Comparison of ENCODE assay signal across 8 cellular contexts in the genomic region with DNA sequence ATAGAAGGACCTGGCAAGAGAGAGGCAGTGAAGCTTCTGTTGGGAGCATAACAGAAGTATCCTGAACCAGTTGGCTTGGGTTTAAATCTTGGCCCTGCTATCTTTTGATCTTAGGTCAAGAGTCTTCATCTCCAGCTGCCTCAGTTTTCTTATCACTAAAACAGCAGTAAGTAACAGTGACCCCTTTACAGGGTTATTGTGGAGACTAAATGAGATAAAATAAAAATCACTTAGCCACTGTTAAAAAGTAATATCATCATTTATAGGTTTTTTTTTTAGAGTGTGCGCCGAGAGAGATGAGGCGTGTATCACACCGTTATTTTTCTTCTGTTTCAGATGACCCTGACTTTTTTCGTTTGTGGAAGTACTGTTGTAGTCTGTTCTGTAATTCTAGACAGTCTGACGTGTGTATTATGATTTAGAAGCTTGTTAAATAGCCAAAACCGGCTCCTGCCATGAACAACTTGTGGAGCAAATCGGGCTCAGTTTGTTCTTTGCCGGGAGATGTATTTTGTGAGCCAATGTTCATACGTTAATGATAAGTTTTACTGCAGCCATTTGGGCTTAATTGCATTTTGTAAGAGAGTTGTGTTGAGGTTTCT. TPM values are rescaled to one million over a fixed set of nuclear protein-coding genes. Genes with fewer than 3 reads are reported as not detected.
DNase-seq lines count a peak whose midpoint lies in the region; ATAC-seq and TF ChIP-seq lines count a peak whose summit lies in the region.

No MANE protein-coding gene starts in this region.

- peak overlapping the region; percentile 98 for H3K4me3 ChIP-seq in brain microvascular endothelial cell (ENCODE audit: low read depth, low read length)
- peak overlapping the region; percentile 61 for H3K4me3 ChIP-seq in urinary bladder (ENCODE audit: low read depth, low read length)

- H3K36me3 ChIP-seq in brain microvascular endothelial cell (replicated peaks): peaks cover 16% of the 10 kb centered on the region
- no peaks in the 10 kb centered on the region for H3K36me3 ChIP-seq in urinary bladder (ENCODE audit: insufficient read depth)

- peak overlapping the region; percentile 92 for H3K4me3 Mint-ChIP-seq in activated naive CD4-positive, alpha-beta T cell treated with anti-CD3 and anti-CD28 coated beads, Interleukin-2, amount 50 U/mL, for 24 hours
- H3K4me3 Mint-ChIP-seq in memory B cell: peak overlapping the region; percentile 99

- H3K9me3 Mint-ChIP-seq in activated naive CD4-positive, alpha-beta T cell treated with anti-CD3 and anti-CD28 coated beads, Interleukin-2, amount 50 U/mL, for 24 hours: no peaks in the 10 kb centered on the region
- no peaks in the 10 kb centered on the region for H3K9me3 Mint-ChIP-seq in memory B cell

- ATAC-seq in memory B cell (ENCODE audit: low read depth): no peak
- ATAC-seq in activated CD4-positive, CD25-positive, alpha-beta regulatory T cell treated with anti-CD3 and anti-CD28 coated beads, Interleukin-2, amount 50 U/mL, for 24 hours: no peak

- DNase-seq in activated naive CD4-positive, alpha-beta T cell treated with Interleukin-2 at 50 U/mL for 16 hours: no peak
- no peak for DNase-seq in brain microvascular endothelial cell
- no peak for DNase-seq in memory B cell (ENCODE audit: low spot score in 2 of 2)
- no peak for DNase-seq in pons (ENCODE audit: low spot score)
- DNase-seq in HuH-7 (ENCODE audit: low spot score): no peak

- WGBS in urinary bladder: 24% methylated on average over 10 of the region's 10 CpGs

- H3K4me1 Mint-ChIP-seq in activated naive CD4-positive, alpha-beta T cell treated with anti-CD3 and anti-CD28 coated beads, Interleukin-2, amount 50 U/mL, for 24 hours: peaks cover 31% of the 10 kb centered on the region
- peaks cover 22% of the 10 kb centered on the region for H3K4me1 Mint-ChIP-seq in memory B cell

- no peak for TF ChIP-seq CTCF in brain microvascular endothelial cell (IDR thresholded peaks at IDR 0.05; ENCODE audit: low read depth, low read length, missing control alignments)

- H3K27ac ChIP-seq in brain microvascular endothelial cell: peak overlapping the region; percentile 97
- no peak overlapping the region for H3K27ac ChIP-seq in urinary bladder (ENCODE audit: low read depth)

- H3K4me1 ChIP-seq in urinary bladder (ENCODE audit: insufficient read depth): peaks cover 5% of the 10 kb centered on the region

- no peaks in the 10 kb centered on the region for H3K27me3 Mint-ChIP-seq in activated naive CD4-positive, alpha-beta T cell treated with anti-CD3 and anti-CD28 coated beads, Interleukin-2, amount 50 U/mL, for 24 hours
- no peaks in the 10 kb centered on the region for H3K27me3 Mint-ChIP-seq in memory B cell

- no peaks in the 10 kb centered on the region for H3K27me3 ChIP-seq in brain microvascular endothelial cell (replicated peaks)

- H3K27ac Mint-ChIP-seq in activated naive CD4-positive, alpha-beta T cell treated with anti-CD3 and anti-CD28 coated beads, Interleukin-2, amount 50 U/mL, for 24 hours: peak overlapping the region; percentile 97
- H3K27ac Mint-ChIP-seq in memory B cell: peak overlapping the region; percentile 100

- H3K36me3 Mint-ChIP-seq in activated naive CD4-positive, alpha-beta T cell treated with anti-CD3 and anti-CD28 coated beads, Interleukin-2, amount 50 U/mL, for 24 hours: peaks cover 9% of the 10 kb centered on the region
- peaks cover 8% of the 10 kb centered on the region for H3K36me3 Mint-ChIP-seq in memory B cell

- in situ Hi-C loops in brain microvascular endothelial cell (cut with HindIII; ENCODE audit: low pct_ligation_motif_present, low sequenced_read_pairs): no loop called here

RNA-seq across cellular contexts. Expression of a gene that starts 1.2 kb away (rescaled TPM):
- 67.3 TPM for total RNA-seq in urinary bladder
- 52.4 TPM for polyA plus RNA-seq in urinary bladder
